Comparison of ENCODE assay signal across 8 cellular contexts in genomic region chr1:202501281-202501680, GRCh38.
A peak's percentile ranks its signal among the peaks of the same experiment; 100 is the strongest.
DNase-seq lines count a peak whose midpoint lies in the region; ATAC-seq, FAIRE-seq and TF ChIP-seq lines count a peak whose summit lies in the region.

No MANE protein-coding gene starts in this region.

- no peak overlapping the region for H3K4me3 ChIP-seq in Karpas-422 (ENCODE audit: low read length)
- H3K4me3 ChIP-seq in astrocyte (ENCODE audit: insufficient read depth, low read depth, low read length): no peak overlapping the region

- peaks cover 19% of the 10 kb centered on the region for H3K4me1 Mint-ChIP-seq in astrocyte (ENCODE audit: low read depth, unreplicated experiment)

- H3K9me3 Mint-ChIP-seq in astrocyte (ENCODE audit: unreplicated experiment): no peaks in the 10 kb centered on the region

- H3K9me3 ChIP-seq in Karpas-422 (ENCODE audit: low read length) (no peaks in the 10 kb centered on the region), astrocyte (ENCODE audit: insufficient read depth, low read depth, low read length) (no peaks in the 10 kb centered on the region)

- no peak for TF ChIP-seq POLR2A in GM18505 (IDR thresholded peaks at IDR 0.05; ENCODE audit: borderline replicate concordance, extremely low read depth, insufficient read depth, insufficient read length)

- H2AFZ ChIP-seq in Karpas-422 (ENCODE audit: low read length) (no peak overlapping the region), astrocyte (ENCODE audit: low read depth, low read length) (no peak overlapping the region)

- H4K20me1 ChIP-seq in Karpas-422 (ENCODE audit: insufficient read depth, low read depth, low read length) (no peaks in the 10 kb centered on the region), astrocyte (ENCODE audit: insufficient read depth, low read length) (no peaks in the 10 kb centered on the region)

- ATAC-seq in GM18520 (IDR thresholded peaks at IDR 0.05; ENCODE audit: unreplicated experiment) (no peak), HG02763 (IDR thresholded peaks at IDR 0.05; ENCODE audit: unreplicated experiment) (no peak), GM18505 (IDR thresholded peaks at IDR 0.05; ENCODE audit: unreplicated experiment) (no peak)

- no peaks in the 10 kb centered on the region for H3K4me1 ChIP-seq in Karpas-422 (ENCODE audit: low read length)
- H3K4me1 ChIP-seq in astrocyte (ENCODE audit: insufficient read depth, low read length): peaks cover 16% of the 10 kb centered on the region

- no peaks in the 10 kb centered on the region for H3K9me2 ChIP-seq in Karpas-422 (replicated peaks; ENCODE audit: insufficient read depth, low read length)

- H3K27me3 ChIP-seq in Karpas-422 (ENCODE audit: low read length) (no peaks in the 10 kb centered on the region), astrocyte (ENCODE audit: insufficient read depth, low read length) (no peaks in the 10 kb centered on the region)

- H3K36me3 Mint-ChIP-seq in astrocyte (ENCODE audit: low read depth, unreplicated experiment): peaks cover 2% of the 10 kb centered on the region

- no peaks in the 10 kb centered on the region for H3K36me3 ChIP-seq in Karpas-422 (ENCODE audit: insufficient read depth, low read length)
- no peaks in the 10 kb centered on the region for H3K36me3 ChIP-seq in astrocyte (ENCODE audit: insufficient read depth, low read length)

- H3K4me3 Mint-ChIP-seq in astrocyte (ENCODE audit: unreplicated experiment): no peak overlapping the region

- H3K4me2 ChIP-seq in Karpas-422 (ENCODE audit: low read depth, low read length, poor library complexity, severe bottlenecking): no peak overlapping the region
- no peak overlapping the region for H3K4me2 ChIP-seq in astrocyte (ENCODE audit: low read length)

- H3K27ac ChIP-seq in Karpas-422 (ENCODE audit: low read length) (no peak overlapping the region), astrocyte (ENCODE audit: low read depth, low read length) (no peak overlapping the region)

- H3K79me2 ChIP-seq in Karpas-422 (ENCODE audit: low read length) (no peaks in the 10 kb centered on the region), astrocyte (ENCODE audit: insufficient read depth, low read length) (no peaks in the 10 kb centered on the region)

- H3K9ac ChIP-seq in Karpas-422 (ENCODE audit: low read length) (no peak overlapping the region), astrocyte (ENCODE audit: low read length) (no peak overlapping the region)

- TF ChIP-seq CTCF in astrocyte (IDR thresholded peaks at IDR 0.05; ENCODE audit: insufficient read depth, low read depth, low read length): peak; percentile 39

- no peak overlapping the region for H3K27ac Mint-ChIP-seq in astrocyte (ENCODE audit: unreplicated experiment)

- FAIRE-seq in astrocyte (lab: Jason Lieb, UNC): no peak

- no peaks in the 10 kb centered on the region for H3K27me3 Mint-ChIP-seq in astrocyte (ENCODE audit: low read depth, unreplicated experiment)

- DNase-seq in EH (ENCODE audit: low read depth) (peak; percentile 55), Karpas-422 (peak; percentile 41), astrocyte (ENCODE audit: low read depth) (peak; percentile 8), left kidney (ENCODE audit: low read depth, low spot score) (peak; percentile 70), NCI-H1930 (lab: John Stamatoyannopoulos, UW) (no peak)

Comparison
In these comparisons a context has a peak if more than half of its experiments do, and no peak if none do; other contexts are left out.
1. DNase-seq: peak in EH (single experiment), Karpas-422 (single experiment), astrocyte (single experiment) and left kidney (single experiment); none in NCI-H1930 (0 of 2).